In genomic region chr17:28711723-28712036, GRCh38 we compare ENCODE assay signal across 9 cellular contexts. TPM values are rescaled to one million over a fixed set of nuclear protein-coding genes. Genes with fewer than 3 reads are reported as not detected.
DNase-seq lines count a peak whose midpoint lies in the region; FAIRE-seq and TF ChIP-seq lines count a peak whose summit lies in the region.
"Had no signal": no experiment of that assay in that cellular context is flagged by ENCODE, and none has a peak within 500 bp of the region (broad histone marks: within the 10 kb centered on the region; RNA-seq: fewer than 3 reads in every experiment).

PROCA1 (minus strand) TSS chr17:28711888; CDS start chr17:28711660, 228 bp downstream.

- H3K9me3 ChIP-seq in mesenchymal stem cell (ENCODE audit: control insufficient read depth, low read length), result no peaks in the 10 kb centered on the region

- TF ChIP-seq CTCF in KMS-11 (conservative IDR thresholded peaks at IDR 0.05; ENCODE audit: low read depth, low read length), result no peak
- TF ChIP-seq CTCF in MCF 10A (IDR thresholded peaks at IDR 0.05; ENCODE audit: unreplicated experiment), result no peak

- H2AFZ ChIP-seq in KMS-11 (ENCODE audit: low read depth) (peak within 1 kb of the TSS; percentile 66), mesenchymal stem cell (ENCODE audit: low read depth, low read length) (peak within 1 kb of the TSS; percentile 72)

- H3K27ac Mint-ChIP-seq in MCF 10A (ENCODE audit: low read depth, unreplicated experiment), result peak within 1 kb of the TSS; percentile 72

- no TSS peak for BruUV-seq in MCF 10A (replicated peaks; lab: Mats Ljungman, UMichigan)

- peak within 1 kb of the TSS; percentile 90 for H4K8ac ChIP-seq in mesenchymal stem cell (ENCODE audit: low read length)

- H3K23ac ChIP-seq in mesenchymal stem cell (ENCODE audit: low read length in 2 of 2), result peak within 1 kb of the TSS in 1 of 2 experiments; percentile 77

- H3K4me1 Mint-ChIP-seq in MCF 10A (ENCODE audit: insufficient read depth, unreplicated experiment), result peaks cover 28% of the 10 kb centered on the region

- H2BK15ac ChIP-seq in mesenchymal stem cell (ENCODE audit: low read depth, poor library complexity, severe bottlenecking), result peak within 1 kb of the TSS; percentile 65

- peak within 1 kb of the TSS; percentile 78 for H2BK120ac ChIP-seq in mesenchymal stem cell (ENCODE audit: low read depth, low read length)

- H3K36me3 Mint-ChIP-seq in MCF 10A (ENCODE audit: insufficient read depth, unreplicated experiment), result peaks cover 37% of the 10 kb centered on the region

- peak within 1 kb of the TSS; percentile 77 to 86 for H3K18ac ChIP-seq in mesenchymal stem cell (ENCODE audit: low read depth in 1 of 2, low read length in 2 of 2)

- H4K20me1 ChIP-seq in KMS-11 (ENCODE audit: insufficient read depth), result no peaks in the 10 kb centered on the region

- H3K9me3 Mint-ChIP-seq in MCF 10A (ENCODE audit: unreplicated experiment), result no peaks in the 10 kb centered on the region

- CTCF ChIA-PET in MCF 10A (lab: Yijun Ruan, JAX), result interaction anchor here (1.6 kb wide), 1 partner anchor 13 kb away, joined by 4 read pairs; no protein-coding TSS in a partner anchor

- H3K27me3 Mint-ChIP-seq in MCF 10A (ENCODE audit: insufficient read depth, unreplicated experiment), result no peaks in the 10 kb centered on the region

- H3K36me3 ChIP-seq in KMS-11 (ENCODE audit: insufficient read depth) (no peaks in the 10 kb centered on the region), mesenchymal stem cell (ENCODE audit: control insufficient read depth in 1 of 2, insufficient read depth in 2 of 2, low read depth in 1 of 2, low read length in 2 of 2) (peaks cover 34 to 42% of the 10 kb centered on the region in 2 experiments), urinary bladder (ENCODE audit: insufficient read depth) (peaks cover 2% of the 10 kb centered on the region)

- peak within 1 kb of the TSS; percentile 73 for H4K91ac ChIP-seq in mesenchymal stem cell (ENCODE audit: low read length)

- no peak within 1 kb of the TSS for H2AK5ac ChIP-seq in mesenchymal stem cell (ENCODE audit: low read length, severe bottlenecking)

- peaks cover 16% of the 10 kb centered on the region for H3K79me1 ChIP-seq in mesenchymal stem cell (replicated peaks; ENCODE audit: low read length, poor library complexity, severe bottlenecking)

- H3K4ac ChIP-seq in mesenchymal stem cell (ENCODE audit: low read depth in 1 of 2, low read length in 2 of 2), result peak within 1 kb of the TSS; percentile 71 to 92

- intact Hi-C loops in MCF 10A (cut with micrococcal nuclease), result no loop called here

- H2BK12ac ChIP-seq in mesenchymal stem cell (ENCODE audit: low read length in 2 of 2), result peak within 1 kb of the TSS; percentile 30 to 37

- POLR2A ChIA-PET in MCF 10A (lab: Yijun Ruan, JAX), result interaction anchor here (0.9 to 2.3 kb wide), 6 partner anchors 9 to 98 kb away, joined by 3 to 41 read pairs (median 6); partner anchors contain the start of genes RPL23A, SDF2, SUPT6H and TLCD1

- H2BK5ac ChIP-seq in mesenchymal stem cell (ENCODE audit: low read depth, low read length, poor library complexity, severe bottlenecking), result no peak within 1 kb of the TSS

- no peaks in the 10 kb centered on the region for H3K4me1 ChIP-seq in KMS-11 (ENCODE audit: low read depth, poor library complexity, severe bottlenecking)
- peaks cover 23% of the 10 kb centered on the region for H3K4me1 ChIP-seq in mesenchymal stem cell (ENCODE audit: control insufficient read depth, insufficient read depth, low read depth, low read length)
- H3K4me1 ChIP-seq in urinary bladder (ENCODE audit: insufficient read depth), result peaks cover 2% of the 10 kb centered on the region

- DNase-seq in activated gamma-delta T cell treated with Interleukin-2 at 50 U/mL for 16 hours (peak; percentile 28), activated gamma-delta T cell (lab: John Stamatoyannopoulos, UW) (no peak), MCF 10A (ENCODE audit: unreplicated experiment) (no peak), mesenchymal stem cell (no peak), NCI-H82 (lab: John Stamatoyannopoulos, UW) (no peak), H54 (ENCODE audit: insufficient read length, low spot score) (no peak)

- peak within 1 kb of the TSS; percentile 28; the same call in 1 of the 2 replicates for H3K9ac ChIP-seq in KMS-11
- H3K9ac ChIP-seq in mesenchymal stem cell (ENCODE audit: low read length), result peak within 1 kb of the TSS; percentile 95

- H3K4me3 ChIP-seq in KMS-11 (IDR thresholded peaks at IDR 0.05; ENCODE audit: insufficient read depth, low read depth, low read length) (no peak within 1 kb of the TSS), mesenchymal stem cell (ENCODE audit: insufficient read depth in 1 of 2, low read depth in 1 of 2, low read length in 2 of 2) (peak within 1 kb of the TSS; percentile 60 to 84), urinary bladder (ENCODE audit: low read depth, low read length) (peak within 1 kb of the TSS; percentile 51)

- H3K4me2 ChIP-seq in KMS-11 (peak within 1 kb of the TSS; percentile 58), mesenchymal stem cell (ENCODE audit: low read length, poor library complexity, severe bottlenecking) (peak within 1 kb of the TSS; percentile 84)

- H3K14ac ChIP-seq in mesenchymal stem cell (ENCODE audit: low read length in 2 of 2), result no peak within 1 kb of the TSS

- peaks cover 23% of the 10 kb centered on the region for H3K27me3 ChIP-seq in KMS-11 (ENCODE audit: insufficient read depth, low read depth)
- no peaks in the 10 kb centered on the region for H3K27me3 ChIP-seq in mesenchymal stem cell (ENCODE audit: control insufficient read depth in 1 of 2, insufficient read depth in 1 of 2, low read length in 2 of 2)

- WGBS in mesenchymal stem cell, result 1% methylated on average over 20 of the region's 20 CpGs
- 2% methylated on average over 20 of the region's 20 CpGs for WGBS in urinary bladder

- H3K79me2 ChIP-seq in KMS-11 (ENCODE audit: insufficient read depth, low read depth), result no peaks in the 10 kb centered on the region

- TF ChIP-seq POLR2A in H54 (IDR thresholded peaks at IDR 0.05; ENCODE audit: low read depth, low read length), result no peak

- FAIRE-seq in H54 (lab: Jason Lieb, UNC), result no peak
- FAIRE-seq: colon had no signal

- H3K27ac ChIP-seq in KMS-11 (no peak within 1 kb of the TSS), mesenchymal stem cell (ENCODE audit: low read length, poor library complexity, severe bottlenecking) (peak within 1 kb of the TSS; percentile 63), urinary bladder (ENCODE audit: low read depth) (peak within 1 kb of the TSS; percentile 82)

- peak within 1 kb of the TSS; percentile 71 for H3K4me3 Mint-ChIP-seq in MCF 10A (ENCODE audit: unreplicated experiment)

RNA-seq across cellular contexts. Expression of gene PROCA1, which starts in this region (rescaled TPM):
- total RNA-seq in MCF 10A (2022) (0.86 and 1.1 TPM in 2 replicates), urinary bladder (1.7 TPM)
- polyA plus RNA-seq in mesenchymal stem cell (2013, experiment 1 of 2), result 1.2 TPM
- polyA plus RNA-seq in mesenchymal stem cell (2013, experiment 2 of 2), result 1.4 TPM
- polyA plus RNA-seq in urinary bladder, result 1.8 TPM
